20 cellular contexts compared by ENCODE assay signal in genomic region chr18:79635127-79635726, GRCh38.
"Had no signal": no experiment of that assay in that cellular context is flagged by ENCODE, and none has a peak within 500 bp of the region (broad histone marks: within the 10 kb centered on the region; RNA-seq: fewer than 3 reads in every experiment).

No MANE protein-coding gene starts in this region.

- H3K9me3 ChIP-seq: colonic mucosa, esophagus muscularis mucosa, heart right ventricle, suprapubic skin, transverse colon, uterus had no signal

- H3K27me3 ChIP-seq: uterus had no signal

- H3K4me3 Mint-ChIP-seq: activated naive CD4-positive, alpha-beta T cell treated with anti-CD3 and anti-CD28 coated beads for 36 hours; activated T-cell treated with anti-CD3 and anti-CD28 coated beads, Interleukin-2, amount 50 U/mL, for 24 hours; nephron; stimulated activated naive CD8-positive, alpha-beta T cell treated with anti-CD3 and anti-CD28 coated beads, Interleukin-15, Interleukin-2, amounts not matched to agents 100 ng/mL and 50 ng/mL, for 24 hours; T-helper 1 cell treated with Interleukin-12 subunit alpha and Interleukin-12 subunit beta and Interleukin-4 antibody, amounts not matched to agents 30 μg/mL and 1 μg/mL, for 36 hours had no signal

- ATAC-seq: activated CD4-positive, CD25-positive, alpha-beta regulatory T cell treated with anti-CD3 and anti-CD28 coated beads, Interleukin-2, amount 50 U/mL, for 24 hours; heart right ventricle had no signal

- H3K4me1 ChIP-seq: colonic mucosa, heart right ventricle had no signal

- H3K27ac Mint-ChIP-seq: activated naive CD4-positive, alpha-beta T cell treated with anti-CD3 and anti-CD28 coated beads for 36 hours; activated T-cell treated with anti-CD3 and anti-CD28 coated beads, Interleukin-2, amount 50 U/mL, for 24 hours; nephron; stimulated activated naive CD8-positive, alpha-beta T cell treated with anti-CD3 and anti-CD28 coated beads, Interleukin-15, Interleukin-2, amounts not matched to agents 100 ng/mL and 50 ng/mL, for 24 hours; T-helper 1 cell treated with Interleukin-12 subunit alpha and Interleukin-12 subunit beta and Interleukin-4 antibody, amounts not matched to agents 30 μg/mL and 1 μg/mL, for 36 hours had no signal

- H3K36me3 ChIP-seq: brain microvascular endothelial cell, colonic mucosa, esophagus muscularis mucosa, heart right ventricle, suprapubic skin, transverse colon, uterus had no signal

- H3K27ac ChIP-seq: brain microvascular endothelial cell, colonic mucosa, esophagus muscularis mucosa, heart right ventricle, suprapubic skin, transverse colon, uterus had no signal

- H3K4me3 ChIP-seq: colonic mucosa, esophagus muscularis mucosa, heart right ventricle, suprapubic skin, transverse colon, uterus had no signal

- H3K9me3 Mint-ChIP-seq: activated T-cell treated with anti-CD3 and anti-CD28 coated beads, Interleukin-2, amount 50 U/mL, for 24 hours had no signal

- DNase-seq: activated CD4-positive, alpha-beta T cell treated with anti-CD3 and anti-CD28 coated beads, Interleukin-2, amount 50 U/mL, for 1 hour; activated naive CD4-positive, alpha-beta T cell treated with anti-CD3 and anti-CD28 coated beads for 36 hours; activated T-cell treated with anti-CD3 and anti-CD28 coated beads, Interleukin-2, amount 50 U/mL, for 24 hours; aorta; brain microvascular endothelial cell; central memory CD4-positive, alpha-beta T cell; colonic mucosa; effector CD8-positive, alpha-beta T cell; heart right ventricle; nucleus accumbens; retina; stimulated activated CD4-positive, alpha-beta T cell treated with anti-CD3 and anti-CD28 coated beads, Interleukin-2, amount 100 ng/mL, for 24 hours; transverse colon; uterus had no signal
